Comparison of ENCODE assay signal across 31 cellular contexts in the genomic region with DNA sequence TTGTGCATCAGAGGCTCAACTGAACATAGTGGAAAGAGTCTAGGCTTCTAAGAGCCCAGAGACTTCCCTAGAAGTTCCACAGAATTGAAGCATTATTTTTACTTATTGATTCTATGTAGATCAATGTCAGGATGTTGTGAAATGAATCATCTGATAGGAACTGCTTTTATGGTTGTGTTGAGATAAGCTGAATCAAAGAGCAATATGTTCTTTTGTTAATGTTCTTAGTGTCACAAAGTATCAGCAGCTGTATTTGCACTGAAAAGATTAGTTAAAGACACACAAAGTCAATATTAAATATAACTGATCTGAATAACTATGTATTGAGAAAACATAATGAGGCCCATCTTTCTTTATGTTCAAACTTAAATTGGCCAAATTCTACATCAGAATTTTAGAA.
"Had no signal": no experiment of that assay in that cellular context is flagged by ENCODE, and none has a peak within 500 bp of the region (broad histone marks: within the 10 kb centered on the region; RNA-seq: fewer than 3 reads in every experiment).

No MANE protein-coding gene starts in this region.

- H3K4me1 ChIP-seq: neural progenitor cell, parathyroid adenoma, psoas muscle, right lobe of liver, spleen, suprapubic skin, testis, tibial artery, upper lobe of right lung, vagina had no signal

- H3K79me2 ChIP-seq: parathyroid adenoma had no signal

- H3K27me3 Mint-ChIP-seq: stimulated activated memory B cell treated with anti-CD40 and anti-IgM and Interleukin-4, amounts not matched to agents 10 μg/mL and 1 μg/mL and 100 μg/mL, for 72 hours; stimulated activated naive CD8-positive, alpha-beta T cell treated with anti-CD3 and anti-CD28 coated beads, Interleukin-15, amount 100 ng/mL, for 72 hours; type B pancreatic cell had no signal

- H3K9me3 Mint-ChIP-seq: neural progenitor cell; stimulated activated memory B cell treated with anti-CD40 and anti-IgM and Interleukin-4, amounts not matched to agents 10 μg/mL and 1 μg/mL and 100 μg/mL, for 72 hours; stimulated activated naive CD8-positive, alpha-beta T cell treated with anti-CD3 and anti-CD28 coated beads, Interleukin-15, amount 100 ng/mL, for 72 hours; type B pancreatic cell had no signal

- H3K4me3 ChIP-seq: neural progenitor cell, ovary, psoas muscle, right lobe of liver, skin epidermis, smooth muscle cell, spleen, suprapubic skin, testis, tibial artery, transverse colon, upper lobe of right lung, vagina had no signal

- H3K27ac ChIP-seq: neural progenitor cell, ovary, parathyroid adenoma, psoas muscle, right lobe of liver, skin epidermis, spleen, suprapubic skin, testis, tibial artery, transverse colon, upper lobe of right lung, vagina had no signal

- H3K36me3 Mint-ChIP-seq: natural killer cell; neural progenitor cell; stimulated activated memory B cell treated with anti-CD40 and anti-IgM and Interleukin-4, amounts not matched to agents 10 μg/mL and 1 μg/mL and 100 μg/mL, for 72 hours had no signal

- H3K9ac ChIP-seq: neural progenitor cell, parathyroid adenoma had no signal

- H3K36me3 ChIP-seq: neural progenitor cell, ovary, right lobe of liver, spleen, suprapubic skin, tibial artery, transverse colon, upper lobe of right lung, vagina had no signal

- DNase-seq: natural killer cell; occipital lobe; ovary; posterior cingulate gyrus; psoas muscle; right cardiac atrium; right lobe of liver; spleen; stimulated activated CD4-positive, alpha-beta T cell treated with anti-CD3 and anti-CD28 coated beads, Interleukin-12 subunit alpha, Interleukin-12 subunit beta, amount 100 ng/mL, for 4 hours; stimulated activated CD4-positive, alpha-beta T cell treated with anti-CD3 and anti-CD28 coated beads, Interleukin-1b, Interleukin-23, amount 100 ng/mL, for 48 hours; stimulated activated CD4-positive, alpha-beta T cell treated with anti-CD3 and anti-CD28 coated beads, Interleukin-4, amount 100 ng/mL, for 1 hour; stimulated activated CD4-positive, alpha-beta T cell treated with anti-CD3 and anti-CD28 coated beads, Interleukin-4, amount 100 ng/mL, for 4 hours; stimulated activated CD8-positive, alpha-beta memory T cell treated with anti-CD3 and anti-CD28 coated beads, Interleukin-4, amount 100 ng/mL, for 48 hours; stimulated activated naive CD4-positive, alpha-beta T cell; stimulated activated naive CD8-positive, alpha-beta T cell treated with anti-CD3 and anti-CD28 coated beads, Interleukin-15, amount 100 ng/mL, for 72 hours; stimulated activated naive CD8-positive, alpha-beta T cell treated with anti-CD3 and anti-CD28 coated beads, Interleukin-15, Interleukin-2, amounts not matched to agents 100 U/mL and 50 U/mL, for 24 hours; substantia nigra; testis; tibial artery; transverse colon; upper lobe of right lung had no signal

- H3K27me3 ChIP-seq: neural progenitor cell, ovary, right lobe of liver, spleen, suprapubic skin, testis, tibial artery, transverse colon, upper lobe of right lung, vagina had no signal

- H3K4me3 Mint-ChIP-seq: natural killer cell; nephron; neural progenitor cell; stimulated activated memory B cell treated with anti-CD40 and anti-IgM and Interleukin-4, amounts not matched to agents 10 μg/mL and 1 μg/mL and 100 μg/mL, for 72 hours; stimulated activated naive CD8-positive, alpha-beta T cell treated with anti-CD3 and anti-CD28 coated beads, Interleukin-15, amount 100 ng/mL, for 72 hours; type B pancreatic cell had no signal

- H3K27ac Mint-ChIP-seq: natural killer cell; nephron; neural progenitor cell; progenitor cell of endocrine pancreas; stimulated activated memory B cell treated with anti-CD40 and anti-IgM and Interleukin-4, amounts not matched to agents 10 μg/mL and 1 μg/mL and 100 μg/mL, for 72 hours; type B pancreatic cell had no signal

- H3K9me3 ChIP-seq: ovary, psoas muscle, right lobe of liver, suprapubic skin, testis, tibial artery, transverse colon, upper lobe of right lung, vagina had no signal

- H3K4me1 Mint-ChIP-seq: natural killer cell; nephron; neural progenitor cell; stimulated activated memory B cell treated with anti-CD40 and anti-IgM and Interleukin-4, amounts not matched to agents 10 μg/mL and 1 μg/mL and 100 μg/mL, for 72 hours; stimulated activated naive CD8-positive, alpha-beta T cell treated with anti-CD3 and anti-CD28 coated beads, Interleukin-15, amount 100 ng/mL, for 72 hours had no signal

- H3K4me2 ChIP-seq: neural progenitor cell, smooth muscle cell had no signal

- ATAC-seq: natural killer cell; psoas muscle; right cardiac atrium; right lobe of liver; stimulated activated memory B cell treated with anti-CD40 and anti-IgM and Interleukin-4, amounts not matched to agents 10 μg/mL and 1 μg/mL and 100 μg/mL, for 72 hours; stimulated activated naive CD8-positive, alpha-beta T cell treated with anti-CD3 and anti-CD28 coated beads, Interleukin-15, amount 100 ng/mL, for 72 hours; stimulated activated naive CD8-positive, alpha-beta T cell treated with anti-CD3 and anti-CD28 coated beads, Interleukin-15, Interleukin-2, amounts not matched to agents 100 U/mL and 50 U/mL, for 24 hours had no signal

- H2AFZ ChIP-seq: neural progenitor cell, parathyroid adenoma had no signal
